30 cellular contexts compared by ENCODE assay signal in genomic region chr6:148969271-148969666, GRCh38.
DNase-seq lines count a peak whose midpoint lies in the region; ATAC-seq, FAIRE-seq and TF ChIP-seq lines count a peak whose summit lies in the region.
"Had no signal": no experiment of that assay in that cellular context is flagged by ENCODE, and none has a peak within 500 bp of the region (broad histone marks: within the 10 kb centered on the region; RNA-seq: fewer than 3 reads in every experiment).

No MANE protein-coding gene starts in this region.

- peaks cover 0 to 2% of the 10 kb centered on the region in 2 experiments for H4K20me1 ChIP-seq in H1 (replicated peaks in 1 of 2; ENCODE audit: control insufficient read depth in 1 of 2, insufficient read depth in 2 of 2, low read length in 2 of 2)

- FAIRE-seq in H1 (lab: Jason Lieb, UNC), result no peak

- no peak overlapping the region for H2BK120ac ChIP-seq in H1 (replicated peaks; ENCODE audit: low read depth, low read length)

- H3K36me3 Mint-ChIP-seq in neural crest cell (ENCODE audit: low read depth) (no peaks in the 10 kb centered on the region), mesothelial cell of epicardium (no peaks in the 10 kb centered on the region)
- H3K36me3 Mint-ChIP-seq: activated naive CD8-positive, alpha-beta T cell treated with anti-CD3 and anti-CD28 coated beads, Interleukin-2, amount 10 ng/mL, durations not matched to agents 7 days and 5 days; natural killer cell treated with Interleukin-12 subunit alpha and Interleukin-12 subunit beta and Interleukin-15 and Interleukin-18, amount 100 ng/mL, for 72 hours had no signal

- H3K79me2 ChIP-seq in H1 (ENCODE audit: control insufficient read depth in 1 of 2, insufficient read depth in 2 of 2, low read length in 2 of 2), result no peaks in the 10 kb centered on the region; a peak in 1 of 4 replicates

- no peak overlapping the region for H4K8ac ChIP-seq in H1 (ENCODE audit: extremely low read depth, insufficient read depth, low read length)

- TF ChIP-seq RAD21 in H1 (IDR thresholded peaks at IDR 0.05 in 1 of 2, conservative IDR thresholded peaks at IDR 0.05 in 1 of 2; ENCODE audit: low read depth in 2 of 2, low read length in 2 of 2), result no peak

- no peak overlapping the region for H3K4me3 ChIP-seq in left ventricle myocardium inferior
- no peak overlapping the region for H3K4me3 ChIP-seq in right atrium auricular region
- H3K4me3 ChIP-seq in H1 (ENCODE audit: extremely low read depth in 1 of 4, insufficient read depth in 2 of 4, low read depth in 3 of 4, low read length in 4 of 4), result no peak overlapping the region; a peak in 1 of 8 replicates
- H3K4me3 ChIP-seq: lung, SK-N-MC, tibial nerve had no signal

- H3K4me2 ChIP-seq in H1 (ENCODE audit: insufficient read depth in 1 of 2, low read depth in 2 of 2, low read length in 2 of 2), result no peak overlapping the region

- no peak overlapping the region for H2BK15ac ChIP-seq in H1 (ENCODE audit: low read length)

- H3K23ac ChIP-seq in H1 (ENCODE audit: insufficient read length), result no peak overlapping the region

- H2BK20ac ChIP-seq in H1 (ENCODE audit: low read length), result no peak overlapping the region

- H2AK5ac ChIP-seq in H1 (ENCODE audit: low read depth, low read length), result peak overlapping the region; percentile 66; the same call in 1 of the 2 replicates

- H2BK12ac ChIP-seq in H1 (ENCODE audit: low read depth, low read length), result no peak overlapping the region

- no peaks in the 10 kb centered on the region for H3K23me2 ChIP-seq in H1 (ENCODE audit: low read depth, low read length)

- H3K9me3 Mint-ChIP-seq in neural crest cell, result no peaks in the 10 kb centered on the region
- H3K9me3 Mint-ChIP-seq in mesothelial cell of epicardium, result no peaks in the 10 kb centered on the region
- H3K9me3 Mint-ChIP-seq: activated B cell treated with CpG ODN at 0.5 μM for 24 hours; activated CD4-positive, alpha-beta T cell treated with anti-CD3 and anti-CD28 coated beads, Interleukin-2, amount 10 ng/mL, durations not matched to agents 7 days and 5 days; activated naive CD8-positive, alpha-beta T cell treated with anti-CD3 and anti-CD28 coated beads, Interleukin-2, amount 10 ng/mL, durations not matched to agents 7 days and 5 days; activated T-cell treated with anti-CD3 and anti-CD28 coated beads, Interleukin-2, amount 50 U/mL, for 24 hours; effector memory CD8-positive, alpha-beta T cell; HFFc6; natural killer cell treated with Interleukin-12 subunit alpha and Interleukin-12 subunit beta and Interleukin-15 and Interleukin-18, amount 100 ng/mL, for 72 hours had no signal

- ATAC-seq in GM18511 (IDR thresholded peaks at IDR 0.05; ENCODE audit: unreplicated experiment) (no peak), GM21619 (IDR thresholded peaks at IDR 0.05; ENCODE audit: unreplicated experiment) (no peak)
- ATAC-seq: effector memory CD8-positive, alpha-beta T cell; foreskin keratinocyte; natural killer cell treated with Interleukin-12 subunit alpha and Interleukin-12 subunit beta and Interleukin-15 and Interleukin-18, amount 100 ng/mL, for 72 hours had no signal

- DNase-seq in left ventricle myocardium inferior, result no peak
- DNase-seq in right atrium auricular region (ENCODE audit: low spot score), result no peak
- no peak for DNase-seq in H1 (ENCODE audit: low read depth in 1 of 2, low spot score in 2 of 2)
- DNase-seq in neural crest cell (ENCODE audit: low read depth, low spot score), result no peak
- DNase-seq in mesothelial cell of epicardium (ENCODE audit: low spot score in 2 of 2, unreplicated experiment in 2 of 2), result no peak
- DNase-seq in RWPE1 (ENCODE audit: low spot score), result no peak
- DNase-seq: activated B cell treated with CpG ODN at 0.5 μM for 24 hours; activated CD4-positive, alpha-beta T cell treated with anti-CD3 and anti-CD28 coated beads, Interleukin-2, amount 10 ng/mL, durations not matched to agents 7 days and 5 days; activated effector memory CD4-positive, alpha-beta T cell treated with anti-CD3 and anti-CD28 coated beads, Interleukin-2, amount 50 U/mL, for 16 hours; activated naive CD8-positive, alpha-beta T cell treated with anti-CD3 and anti-CD28 coated beads, Interleukin-2, amount 10 ng/mL, durations not matched to agents 7 days and 5 days; activated T-cell treated with anti-CD3 and anti-CD28 coated beads, Interleukin-2, amount 50 U/mL, for 24 hours; C1 segment of cervical spinal cord; caudate nucleus; cortex of kidney; effector memory CD8-positive, alpha-beta T cell; erythroblast; foreskin keratinocyte; GDM1; KG1; NCI-H1105; posterior cingulate gyrus; stimulated activated CD4-positive, alpha-beta T cell treated with anti-CD3 and anti-CD28 coated beads, Interleukin-4, amount 100 ng/mL, for 24 hours had no signal

- H3K79me1 ChIP-seq in H1 (ENCODE audit: low read depth, low read length), result no peaks in the 10 kb centered on the region

- TF ChIP-seq EP300 in H1 (IDR thresholded peaks at IDR 0.05; ENCODE audit: borderline replicate concordance in 1 of 2, low read depth in 2 of 2, low read length in 2 of 2), result no peak

- H3K56ac ChIP-seq in H1 (replicated peaks; ENCODE audit: insufficient read length, low read depth, low read length), result no peak overlapping the region

- H3K36me3 ChIP-seq in left ventricle myocardium inferior (no peaks in the 10 kb centered on the region), right atrium auricular region (no peaks in the 10 kb centered on the region), H1 (ENCODE audit: control insufficient read depth in 2 of 4, insufficient read depth in 4 of 4, low read length in 3 of 4) (peaks cover 0 to 12% (median 1%) of the 10 kb centered on the region in 4 experiments; a peak in 1 of 8 replicates)

- no peak overlapping the region for H4K5ac ChIP-seq in H1 (ENCODE audit: insufficient read length, low read depth, low read length)

- WGBS in H1 (ENCODE audit: extremely low coverage in 1 of 2, insufficient coverage in 1 of 2, insufficient read length in 1 of 2, insufficient replicate concordance in 2 of 2, low coverage in 1 of 2, low lambda C conversion rate in 2 of 2, missing lambda C conversion rate in 1 of 2), 2 experiments, result 97% methylated on average over 4 of the region's 4 CpGs; no CpG with 5 or more reads in 1 of the 2 experiments

- H3K4me3 Mint-ChIP-seq in neural crest cell, result peak overlapping the region; percentile 10
- H3K4me3 Mint-ChIP-seq in mesothelial cell of epicardium, result no peak overlapping the region
- H3K4me3 Mint-ChIP-seq: activated B cell treated with CpG ODN at 0.5 μM for 24 hours; activated CD4-positive, alpha-beta T cell treated with anti-CD3 and anti-CD28 coated beads, Interleukin-2, amount 10 ng/mL, durations not matched to agents 7 days and 5 days; activated naive CD8-positive, alpha-beta T cell treated with anti-CD3 and anti-CD28 coated beads, Interleukin-2, amount 10 ng/mL, durations not matched to agents 7 days and 5 days; activated T-cell treated with anti-CD3 and anti-CD28 coated beads, Interleukin-2, amount 50 U/mL, for 24 hours; effector memory CD8-positive, alpha-beta T cell; natural killer cell treated with Interleukin-12 subunit alpha and Interleukin-12 subunit beta and Interleukin-15 and Interleukin-18, amount 100 ng/mL, for 72 hours had no signal

- CTCF ChIA-PET in H1 (lab: Charles Lee; ENCODE audit: partially characterized antibody), result interaction anchor here (0.7 to 2.6 kb wide), 8 partner anchors 12 to 410 kb away, joined by 3 to 13 read pairs (median 4); no protein-coding TSS in a partner anchor
- CTCF ChIA-PET in RWPE1 (lab: Yijun Ruan, JAX), result no interaction called here

- no peak overlapping the region for H3K9ac ChIP-seq in H1 (replicated peaks in 1 of 4; ENCODE audit: extremely low read depth in 1 of 4, low read depth in 3 of 4, low read length in 3 of 4)

- peak overlapping the region; percentile 40; the same call in 1 of the 2 replicates for H2BK5ac ChIP-seq in H1 (ENCODE audit: low read depth, low read length)

- POLR2A ChIA-PET in H1 (lab: Charles Lee; ENCODE audit: partially characterized antibody) (interaction anchor here (1.1 to 1.4 kb wide), 2 partner anchors 221 to 420 kb away, joined by 3 to 4 read pairs; no protein-coding TSS in a partner anchor), RWPE1 (lab: Yijun Ruan, JAX; ENCODE audit: low non-redundant PET) (no interaction called here)

- no peak overlapping the region for H3K14ac ChIP-seq in H1 (ENCODE audit: insufficient read length)

- no peak overlapping the region for H3K18ac ChIP-seq in H1 (ENCODE audit: extremely low read depth, low read length)

- H3K27me3 ChIP-seq in left ventricle myocardium inferior (ENCODE audit: low read depth) (peaks cover 16% of the 10 kb centered on the region), right atrium auricular region (no peaks in the 10 kb centered on the region), H1 (replicated peaks in 1 of 4; ENCODE audit: control insufficient read depth in 3 of 4, extremely low read depth in 1 of 4, insufficient read depth in 3 of 4, low read length in 3 of 4) (no peaks in the 10 kb centered on the region)
- H3K27me3 ChIP-seq: tibial nerve had no signal

- TF ChIP-seq CTCF in left ventricle myocardium inferior (IDR thresholded peaks at IDR 0.05; ENCODE audit: borderline replicate concordance) (no peak), right atrium auricular region (IDR thresholded peaks at IDR 0.05) (no peak), H1 (IDR thresholded peaks at IDR 0.05; ENCODE audit: control extremely low read depth in 1 of 3, insufficient read depth in 1 of 3, low read depth in 1 of 3, low read length in 3 of 3) (no peak), neural crest cell (conservative IDR thresholded peaks at IDR 0.05) (no peak), mesothelial cell of epicardium (IDR thresholded peaks at IDR 0.05; ENCODE audit: unreplicated experiment) (no peak), RWPE1 (conservative IDR thresholded peaks at IDR 0.05; ENCODE audit: low read depth) (no peak)

- no peaks in the 10 kb centered on the region for H3K9me3 ChIP-seq in left ventricle myocardium inferior (replicated peaks)
- H3K9me3 ChIP-seq in right atrium auricular region, result no peaks in the 10 kb centered on the region
- no peaks in the 10 kb centered on the region for H3K9me3 ChIP-seq in H1 (ENCODE audit: insufficient read depth in 2 of 2, low read depth in 1 of 2, low read length in 1 of 2)
- H3K9me3 ChIP-seq: tibial nerve had no signal

- H3K27me3 Mint-ChIP-seq in neural crest cell (ENCODE audit: low read depth), result peaks cover 25% of the 10 kb centered on the region
- H3K27me3 Mint-ChIP-seq in mesothelial cell of epicardium (ENCODE audit: low read depth), result peaks cover 20% of the 10 kb centered on the region
- H3K27me3 Mint-ChIP-seq: activated B cell treated with CpG ODN at 0.5 μM for 24 hours; effector memory CD8-positive, alpha-beta T cell had no signal

- H3K4me1 ChIP-seq in left ventricle myocardium inferior (peaks cover 5% of the 10 kb centered on the region), right atrium auricular region (peaks cover 0 to 5% of the 10 kb centered on the region in 2 donors), H1 (replicated peaks in 1 of 4; ENCODE audit: control insufficient read depth in 3 of 4, insufficient read depth in 4 of 4, low read length in 3 of 4) (peaks cover 16 to 41% (median 19%) of the 10 kb centered on the region in 4 experiments)
- H3K4me1 ChIP-seq: foreskin keratinocyte had no signal

- H3K4me1 Mint-ChIP-seq in neural crest cell, result peaks cover 40% of the 10 kb centered on the region
- H3K4me1 Mint-ChIP-seq in mesothelial cell of epicardium, result peaks cover 8% of the 10 kb centered on the region
- H3K4me1 Mint-ChIP-seq: activated CD4-positive, alpha-beta T cell treated with anti-CD3 and anti-CD28 coated beads, Interleukin-2, amount 10 ng/mL, durations not matched to agents 7 days and 5 days; activated naive CD8-positive, alpha-beta T cell treated with anti-CD3 and anti-CD28 coated beads, Interleukin-2, amount 10 ng/mL, durations not matched to agents 7 days and 5 days had no signal

- H3K27ac ChIP-seq in left ventricle myocardium inferior (replicated peaks) (peak overlapping the region; percentile 38), right atrium auricular region (no peak overlapping the region), H1 (ENCODE audit: low read depth, low read length) (peak overlapping the region; percentile 54; the same call in 1 of the 2 replicates), RWPE1 (no peak overlapping the region)
- H3K27ac ChIP-seq: 22Rv1, foreskin keratinocyte, SK-N-MC had no signal

- no peak overlapping the region for H4K91ac ChIP-seq in H1 (replicated peaks; ENCODE audit: insufficient read length, low read length)

- H3K4ac ChIP-seq in H1 (replicated peaks; ENCODE audit: insufficient read length, low read depth, low read length), result no peak overlapping the region

- intact Hi-C loops in left ventricle myocardium inferior (cut with micrococcal nuclease), result no loop called here

- TF ChIP-seq POLR2A in H1 (IDR thresholded peaks at IDR 0.05; ENCODE audit: control extremely low read depth in 1 of 2, low read depth in 2 of 2, low read length in 2 of 2), result no peak

- H2AFZ ChIP-seq in H1 (ENCODE audit: low read length), result no peak overlapping the region

- H3K27ac Mint-ChIP-seq in neural crest cell (ENCODE audit: unreplicated experiment) (no peak overlapping the region), mesothelial cell of epicardium (no peak overlapping the region)
- H3K27ac Mint-ChIP-seq: activated B cell treated with CpG ODN at 0.5 μM for 24 hours; activated CD4-positive, alpha-beta T cell treated with anti-CD3 and anti-CD28 coated beads, Interleukin-2, amount 10 ng/mL, durations not matched to agents 7 days and 5 days; activated naive CD8-positive, alpha-beta T cell treated with anti-CD3 and anti-CD28 coated beads, Interleukin-2, amount 10 ng/mL, durations not matched to agents 7 days and 5 days; activated T-cell treated with anti-CD3 and anti-CD28 coated beads, Interleukin-2, amount 50 U/mL, for 24 hours; natural killer cell treated with Interleukin-12 subunit alpha and Interleukin-12 subunit beta and Interleukin-15 and Interleukin-18, amount 100 ng/mL, for 72 hours had no signal

Comparison
In these comparisons a context has a peak if more than half of its experiments do, and no peak if none do; other contexts are left out.
1. H3K27ac ChIP-seq: peak in left ventricle myocardium inferior (single experiment) and H1 (single experiment); none in right atrium auricular region (0 of 2) and RWPE1 (single experiment).